In the genomic region with DNA sequence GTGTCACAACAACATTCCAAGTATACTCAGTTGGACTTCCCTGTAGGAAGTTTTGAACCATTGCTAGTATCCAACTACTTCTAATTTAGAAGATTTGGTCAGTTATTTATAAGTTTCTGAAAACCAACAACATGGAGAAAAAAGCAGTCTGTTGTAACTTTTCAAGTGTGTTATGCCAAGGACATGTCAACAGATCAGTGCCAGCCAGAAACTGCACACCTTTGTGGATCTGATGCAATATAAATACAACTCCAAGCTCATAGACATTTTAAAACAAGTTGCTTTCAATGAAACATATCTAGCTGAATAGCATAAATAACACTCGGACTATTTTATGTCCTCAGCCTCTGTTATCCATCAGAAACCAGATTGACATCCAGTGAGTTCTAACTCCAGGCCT, we compare ENCODE assay signal across 25 cellular contexts. TPM values are rescaled to one million over a fixed set of nuclear protein-coding genes. Genes with fewer than 3 reads are reported as not detected.
DNase-seq lines count a peak whose midpoint lies in the region; ATAC-seq, FAIRE-seq and TF ChIP-seq lines count a peak whose summit lies in the region.
"Had no signal": no experiment of that assay in that cellular context is flagged by ENCODE, and none has a peak within 500 bp of the region (broad histone marks: within the 10 kb centered on the region; RNA-seq: fewer than 3 reads in every experiment).

No MANE protein-coding gene starts in this region.

- H4K20me1 ChIP-seq in mammary epithelial cell (ENCODE audit: insufficient read depth, low read length), result no peaks in the 10 kb centered on the region
- H4K20me1 ChIP-seq: BLaER1 treated with 17β-estradiol and CSF1 and Interleukin-3, amounts not matched to agents 10 nM and 100 nM had no signal

- no peak overlapping the region for H3K27ac Mint-ChIP-seq in MCF 10A (ENCODE audit: low read depth, unreplicated experiment)
- H3K27ac Mint-ChIP-seq: CD4-positive, alpha-beta memory T cell had no signal

- CTCF ChIA-PET in MCF 10A (lab: Yijun Ruan, JAX) (interaction anchor here (0.5 to 1.2 kb wide), 6 partner anchors 22 to 661 kb away, joined by 3 to 6 read pairs (median 4); no protein-coding TSS in a partner anchor), mammary epithelial cell (lab: Charles Lee; ENCODE audit: low non-redundant PET) (interaction anchor here (0.6 kb wide), 1 partner anchor 269 kb away, joined by 3 read pairs; no protein-coding TSS in a partner anchor)

- H3K9ac ChIP-seq in mammary epithelial cell (ENCODE audit: insufficient read depth, low read length), result no peak overlapping the region
- H3K9ac ChIP-seq: BLaER1 treated with 17β-estradiol and CSF1 and Interleukin-3, amounts not matched to agents 10 nM and 100 nM; SK-N-SH had no signal

- no peak overlapping the region for H3K4me2 ChIP-seq in mammary epithelial cell (ENCODE audit: insufficient read depth, low read depth, low read length)
- H3K4me2 ChIP-seq: BLaER1 treated with 17β-estradiol and CSF1 and Interleukin-3, amounts not matched to agents 10 nM and 100 nM; SK-N-SH had no signal

- FAIRE-seq in GM12892 (lab: Jason Lieb, UNC), result no peak
- FAIRE-seq: A204.1, GM19239, K562, RCC 7860 had no signal

- H3K4me1 Mint-ChIP-seq in MCF 10A (ENCODE audit: insufficient read depth, unreplicated experiment), result peaks cover 31% of the 10 kb centered on the region

- H3K36me3 Mint-ChIP-seq in MCF 10A (ENCODE audit: insufficient read depth, unreplicated experiment), result peaks cover 6% of the 10 kb centered on the region
- H3K36me3 Mint-ChIP-seq: CD4-positive, alpha-beta memory T cell had no signal

- no TSS peak for BruUV-seq in MCF 10A (replicated peaks; lab: Mats Ljungman, UMichigan)
- no TSS peak for BruUV-seq in mammary epithelial cell (replicated peaks; lab: Mats Ljungman, UMichigan)

- TF ChIP-seq POLR2A in breast epithelium (IDR thresholded peaks at IDR 0.05) (no peak), GM12892 (IDR thresholded peaks at IDR 0.05; ENCODE audit: low read depth, low read length) (no peak)

- in situ Hi-C loops in mammary epithelial cell (cut with MboI; ENCODE audit: low sequenced_read_pairs in 2 of 2), result no loop called here

- no peaks in the 10 kb centered on the region for H3K9me3 Mint-ChIP-seq in MCF 10A (ENCODE audit: unreplicated experiment)
- H3K9me3 Mint-ChIP-seq: CD4-positive, alpha-beta memory T cell had no signal

- TF ChIP-seq CTCF in MCF 10A (IDR thresholded peaks at IDR 0.05; ENCODE audit: unreplicated experiment), result no peak
- TF ChIP-seq CTCF in breast epithelium (IDR thresholded peaks at IDR 0.05), result no peak
- no peak for TF ChIP-seq CTCF in mammary epithelial cell (conservative IDR thresholded peaks at IDR 0.05 in 1 of 2, IDR thresholded peaks at IDR 0.05 in 1 of 2; ENCODE audit: extremely low read depth in 1 of 2, insufficient read depth in 1 of 2, low read depth in 1 of 2, low read length in 2 of 2)
- no peak for TF ChIP-seq CTCF in omental fat pad (IDR thresholded peaks at IDR 0.05)

- H2AFZ ChIP-seq in mammary epithelial cell (ENCODE audit: low read depth, low read length), result peak overlapping the region; percentile 72

- POLR2A ChIA-PET in MCF 10A (lab: Yijun Ruan, JAX), result interaction anchor here (0.6 to 3.0 kb wide), 7 partner anchors 27 to 680 kb away, joined by 3 to 27 read pairs (median 4); a partner anchor contains a TSS

- no peak overlapping the region for H3K4me3 Mint-ChIP-seq in MCF 10A (ENCODE audit: unreplicated experiment)
- H3K4me3 Mint-ChIP-seq: CD4-positive, alpha-beta memory T cell had no signal

- intact Hi-C loops in MCF 10A (cut with micrococcal nuclease) (loop anchor here (5.0 kb wide), 1 partner anchor 671 kb away; no protein-coding TSS in a partner anchor), breast epithelium (cut with DNase I; ENCODE audit: low total_unique reads) (no loop called here), mammary epithelial cell (cut with micrococcal nuclease) (no loop called here)

- H3K4me3 ChIP-seq in breast epithelium (no peak overlapping the region), mammary epithelial cell (replicated peaks in 1 of 3; ENCODE audit: insufficient read depth in 1 of 3, low read depth in 2 of 3, low read length in 3 of 3) (no peak overlapping the region)
- H3K4me3 ChIP-seq: BLaER1 treated with 17β-estradiol and CSF1 and Interleukin-3, amounts not matched to agents 10 nM and 100 nM; K562 had no signal

- no peaks in the 10 kb centered on the region for H3K4me1 ChIP-seq in breast epithelium
- peaks cover 21% of the 10 kb centered on the region for H3K4me1 ChIP-seq in mammary epithelial cell (ENCODE audit: insufficient read depth, low read length)

- H3K9me3 ChIP-seq in breast epithelium (no peaks in the 10 kb centered on the region), mammary epithelial cell (replicated peaks; ENCODE audit: insufficient read depth, low read length) (no peaks in the 10 kb centered on the region)
- H3K9me3 ChIP-seq: BLaER1 treated with 17β-estradiol and CSF1 and Interleukin-3, amounts not matched to agents 10 nM and 100 nM; SK-N-SH had no signal

- H3K27me3 Mint-ChIP-seq in MCF 10A (ENCODE audit: insufficient read depth, unreplicated experiment), result no peaks in the 10 kb centered on the region

- ATAC-seq in omental fat pad (ENCODE audit: low FRiP score), result peak; percentile 9
- ATAC-seq: K562 had no signal

- H3K27ac ChIP-seq in breast epithelium, result no peak overlapping the region
- no peak overlapping the region for H3K27ac ChIP-seq in mammary epithelial cell (ENCODE audit: insufficient read depth, low read depth, low read length)
- H3K27ac ChIP-seq: BLaER1 treated with 17β-estradiol and CSF1 and Interleukin-3, amounts not matched to agents 10 nM and 100 nM had no signal

- dilution Hi-C loops in mammary epithelial cell (cut with HindIII; ENCODE audit: low sequenced_read_pairs), result no loop called here

- H3K79me2 ChIP-seq in mammary epithelial cell (ENCODE audit: insufficient read depth, low read length), result no peaks in the 10 kb centered on the region

- peak; percentile 16 for DNase-seq in MCF 10A (ENCODE audit: unreplicated experiment)
- no peak for DNase-seq in breast epithelium (ENCODE audit: low spot score in 2 of 2)
- no peak for DNase-seq in mammary epithelial cell
- no peak for DNase-seq in omental fat pad (ENCODE audit: low spot score)
- DNase-seq in GOT3 (lab: John Stamatoyannopoulos, UW), result no peak
- DNase-seq in ureter (ENCODE audit: low spot score), result no peak
- DNase-seq in GM12892 (ENCODE audit: insufficient read length), result no peak
- DNase-seq: CD4-positive, alpha-beta memory T cell; COR-L47; DMS79 treated with DMSO at 0.1 percent for 48 hours; H7; Kasumi-1; MM.1S; NCI-H2029; NCI-H2171; NCI-H226; NCI-H524; NCI-H748 treated with DMSO at 0.1 percent for 48 hours; SK-N-SH; SW 1271 had no signal

- 100% methylated on average over 1 of the region's 1 CpG for WGBS in mammary epithelial cell (ENCODE audit: low coverage, missing lambda C conversion rate)

- no peaks in the 10 kb centered on the region for H3K36me3 ChIP-seq in breast epithelium
- H3K36me3 ChIP-seq in mammary epithelial cell (ENCODE audit: insufficient read depth, low read length), result no peaks in the 10 kb centered on the region
- H3K36me3 ChIP-seq: BLaER1 treated with 17β-estradiol and CSF1 and Interleukin-3, amounts not matched to agents 10 nM and 100 nM had no signal

- H3K27me3 ChIP-seq in breast epithelium (no peaks in the 10 kb centered on the region), mammary epithelial cell (ENCODE audit: insufficient read depth, low read length) (no peaks in the 10 kb centered on the region)
- H3K27me3 ChIP-seq: BLaER1 treated with 17β-estradiol and CSF1 and Interleukin-3, amounts not matched to agents 10 nM and 100 nM had no signal

RNA-seq across cellular contexts. Expression of a gene that starts 58.3 kb away (rescaled TPM):
- total RNA-seq in MCF 10A (2022) (23.0 and 25.2 TPM in 2 replicates), breast epithelium (10 to 100 TPM; 23.6 to 53.0 (median 33.5) TPM), mammary epithelial cell (10 to 100 TPM; 34.7 to 58.2 TPM), omental fat pad (10 to 100 TPM; 24.4 to 35.3 (median 29.6) TPM), ureter (28.4 TPM)
- 10.1 TPM for polyA plus RNA-seq in mammary epithelial cell
- 56.7 TPM for polyA minus RNA-seq in mammary epithelial cell
- 4.0 TPM for polyA plus RNA-seq in GM12892 (2012; ENCODE audit: missing spikeins)
